Comparison of ENCODE assay signal across 11 cellular contexts in genomic region chr1:110341872-110342331, GRCh38. TPM values are rescaled to one million over a fixed set of nuclear protein-coding genes. Genes with fewer than 3 reads are reported as not detected.
DNase-seq lines count a peak whose midpoint lies in the region; ATAC-seq and TF ChIP-seq lines count a peak whose summit lies in the region.
"Had no signal": no experiment of that assay in that cellular context is flagged by ENCODE, and none has a peak within 500 bp of the region (broad histone marks: within the 10 kb centered on the region; RNA-seq: fewer than 3 reads in every experiment).

No MANE protein-coding gene starts in this region.

- peaks cover 58 to 83% (median 78%) of the 10 kb centered on the region in 6 donors for H3K4me1 ChIP-seq in spleen

- H3K27ac Mint-ChIP-seq in activated naive CD4-positive, alpha-beta T cell treated with anti-CD3 and anti-CD28 coated beads, Interleukin-2, amount 50 U/mL, for 24 hours, result peak overlapping the region; percentile 30

- H3K36me3 Mint-ChIP-seq in activated naive CD4-positive, alpha-beta T cell treated with anti-CD3 and anti-CD28 coated beads, Interleukin-2, amount 50 U/mL, for 24 hours, result peaks cover 31% of the 10 kb centered on the region

- H3K27me3 ChIP-seq in spleen (replicated peaks in 1 of 7), result no peaks in the 10 kb centered on the region
- H3K27me3 ChIP-seq: Peyer's patch had no signal

- peaks cover 0 to 64% (median 27%) of the 10 kb centered on the region in 6 donors for H3K36me3 ChIP-seq in spleen

- H3K4me3 Mint-ChIP-seq in activated naive CD4-positive, alpha-beta T cell treated with anti-CD3 and anti-CD28 coated beads, Interleukin-2, amount 50 U/mL, for 24 hours, result no peak overlapping the region

- no peak for TF ChIP-seq POLR2A in spleen (IDR thresholded peaks at IDR 0.05)

- 51 to 70% (median 63%) methylated on average over 9 of the region's 9 CpGs for WGBS in spleen, 5 donors

- ATAC-seq in GM21529 (IDR thresholded peaks at IDR 0.05; ENCODE audit: unreplicated experiment) (no peak), GM21717 (IDR thresholded peaks at IDR 0.05; ENCODE audit: unreplicated experiment) (no peak)

- peak overlapping the region in 1 of 8 donors; percentile 19 for H3K27ac ChIP-seq in spleen
- H3K27ac ChIP-seq: Peyer's patch had no signal

- intact Hi-C loops in spleen (cut with DNase I; ENCODE audit: low total_unique reads), result no loop called here

- no peaks in the 10 kb centered on the region for H3K9me3 Mint-ChIP-seq in activated naive CD4-positive, alpha-beta T cell treated with anti-CD3 and anti-CD28 coated beads, Interleukin-2, amount 50 U/mL, for 24 hours

- DNase-seq in activated naive CD4-positive, alpha-beta T cell (lab: John Stamatoyannopoulos, UW), result no peak
- DNase-seq in RKO (ENCODE audit: low spot score) (peak; percentile 30), foreskin fibroblast (no peak), spleen (no peak), activated gamma-delta T cell treated with Interleukin-2 at 50 U/mL for 16 hours (no peak)
- DNase-seq: COR-L47, Kasumi-1 had no signal

- peaks cover 77% of the 10 kb centered on the region for H3K4me1 Mint-ChIP-seq in activated naive CD4-positive, alpha-beta T cell treated with anti-CD3 and anti-CD28 coated beads, Interleukin-2, amount 50 U/mL, for 24 hours

- H3K9me3 ChIP-seq in spleen, result no peaks in the 10 kb centered on the region
- H3K9me3 ChIP-seq: Peyer's patch had no signal

- TF ChIP-seq CTCF in foreskin fibroblast (IDR thresholded peaks at IDR 0.05; ENCODE audit: low read depth, low read length) (no peak), spleen (IDR thresholded peaks at IDR 0.05 in 8 of 11, conservative IDR thresholded peaks at IDR 0.05 in 3 of 11) (no peak)

- H3K4me3 ChIP-seq in foreskin fibroblast (ENCODE audit: low read depth in 1 of 2, low read length in 2 of 2) (peak overlapping the region; percentile 31 to 73), spleen (peak overlapping the region in 6 of 8 donors; percentile 6 to 95 (median 17))

- H3K27me3 Mint-ChIP-seq in activated naive CD4-positive, alpha-beta T cell treated with anti-CD3 and anti-CD28 coated beads, Interleukin-2, amount 50 U/mL, for 24 hours, result no peaks in the 10 kb centered on the region

RNA-seq across cellular contexts. Expression of gene RBM15, which starts 2.7 kb away (rescaled TPM):
- 10 to 100 TPM; 36.7 to 63.7 (median 45.6) TPM for total RNA-seq in spleen
- 1 to 10 TPM; 3.6 to 8.0 (median 4.1) TPM for polyA plus RNA-seq in spleen

RNA-seq across cellular contexts. Expression of gene SLC16A4, which starts 48.9 kb away (rescaled TPM):
- total RNA-seq in spleen, result 1 to 10 TPM; 2.0 to 6.9 (median 5.4) TPM
- 1 to 10 TPM; 1.5 to 3.3 (median 2.7) TPM for polyA plus RNA-seq in spleen
